Comparison of ENCODE assay signal across 8 cellular contexts in the genomic region with DNA sequence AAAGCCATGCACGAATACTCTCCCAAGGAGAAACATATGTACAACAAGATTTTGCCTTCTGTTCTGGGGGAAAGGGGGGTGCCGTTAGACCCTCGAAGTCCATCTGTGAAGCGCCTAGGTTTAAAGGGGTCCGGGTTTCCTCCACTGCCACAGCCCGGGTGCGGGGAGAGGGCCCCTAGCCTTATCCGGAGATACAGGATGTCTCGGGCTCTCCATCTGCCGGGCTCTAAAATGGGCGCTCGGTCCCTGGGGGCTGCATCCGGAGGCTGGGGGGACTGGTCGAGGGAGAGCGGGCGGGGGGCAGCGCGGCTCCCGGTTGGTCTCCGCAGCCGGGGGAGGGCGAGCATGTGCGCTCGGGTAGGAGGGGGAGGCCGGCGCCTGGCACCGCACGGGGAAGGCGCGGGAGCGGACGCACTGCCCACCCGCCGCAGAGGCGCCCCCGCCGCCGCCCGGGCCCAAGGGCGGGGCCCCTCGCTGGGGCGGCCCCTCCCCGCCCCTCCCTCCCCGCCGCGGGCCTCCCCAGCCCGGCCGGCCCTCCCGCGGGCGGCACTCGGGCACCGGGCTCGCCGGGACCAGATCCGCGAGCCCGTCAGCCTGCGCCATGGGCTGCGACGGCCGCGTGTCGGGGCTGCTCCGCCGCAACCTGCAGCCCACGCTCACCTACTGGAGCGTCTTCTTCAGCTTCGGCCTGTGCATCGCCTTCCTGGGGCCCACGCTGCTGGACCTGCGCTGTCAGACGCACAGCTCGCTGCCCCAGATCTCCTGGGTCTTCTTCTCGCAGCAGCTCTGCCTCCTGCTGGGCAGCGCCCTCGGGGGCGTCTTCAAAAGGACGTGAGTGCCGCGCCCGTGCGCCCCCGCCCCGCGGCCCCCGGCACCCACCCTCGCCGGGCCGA.
DNase-seq lines count a peak whose midpoint lies in the region; ATAC-seq and TF ChIP-seq lines count a peak whose summit lies in the region.

No MANE protein-coding gene starts in this region.

- no peak overlapping the region for H2AK5ac ChIP-seq in H9 (ENCODE audit: insufficient read length, low read length)

- H4K91ac ChIP-seq in H9 (ENCODE audit: insufficient read length, low read depth, low read length): no peak overlapping the region

- TF ChIP-seq CTCF in H9 (conservative IDR thresholded peaks at IDR 0.05): no peak
- peak in 1 of 11 experiments; percentile 20 for TF ChIP-seq CTCF in spleen (IDR thresholded peaks at IDR 0.05 in 8 of 11, conservative IDR thresholded peaks at IDR 0.05 in 3 of 11)

- peaks cover 3% of the 10 kb centered on the region for H3K23me2 ChIP-seq in H9 (ENCODE audit: insufficient read length, low read depth, low read length, poor library complexity, severe bottlenecking)

- H3K4me1 Mint-ChIP-seq in H9: peaks cover 20 to 28% of the 10 kb centered on the region in 2 experiments
- H3K4me1 Mint-ChIP-seq in activated naive CD8-positive, alpha-beta T cell (ENCODE audit: low read depth): peaks cover 12% of the 10 kb centered on the region

- peak overlapping the region; percentile 78; the same call in 1 of the 2 replicates for H3K14ac ChIP-seq in H9 (ENCODE audit: insufficient read depth, low read length)

- no peak overlapping the region for H2BK15ac ChIP-seq in H9 (ENCODE audit: low read depth, low read length)

- H3K27me3 ChIP-seq in H9 (ENCODE audit: insufficient read depth, low read length) (peaks cover 21% of the 10 kb centered on the region; the same call in 1 of the 2 replicates), spleen (replicated peaks in 1 of 7) (peaks cover 0 to 82% (median 32%) of the 10 kb centered on the region in 7 donors)

- no peak overlapping the region for H3K9ac ChIP-seq in H9 (ENCODE audit: extremely low read depth, insufficient read length, low read length)

- no peak overlapping the region for H2BK120ac ChIP-seq in H9 (ENCODE audit: low read depth, low read length, poor library complexity, severe bottlenecking)

- no peak overlapping the region for H2BK5ac ChIP-seq in H9 (ENCODE audit: insufficient read length, low read length)

- intact Hi-C loops in spleen (cut with DNase I; ENCODE audit: low total_unique reads): no loop called here

- H3T11ph ChIP-seq in H9 (ENCODE audit: low read length): no peak overlapping the region

- H3K4me1 ChIP-seq in H9 (ENCODE audit: insufficient read depth, low read length): no peaks in the 10 kb centered on the region
- peaks cover 0 to 16% (median 12%) of the 10 kb centered on the region in 6 donors for H3K4me1 ChIP-seq in spleen

- H3K4me3 ChIP-seq in spleen: peak overlapping the region in 7 of 8 donors; percentile 28 to 66 (median 31)

- no peak overlapping the region for H2BK12ac ChIP-seq in H9 (ENCODE audit: insufficient read length, low read depth, low read length)

- H4K8ac ChIP-seq in H9 (replicated peaks; ENCODE audit: insufficient read length, low read depth, low read length): no peak overlapping the region

- no CpG with 5 or more reads among the region's 90 CpGs for WGBS in H9 (ENCODE audit: extremely low coverage, insufficient read length, low lambda C conversion rate)
- WGBS in spleen, 5 donors: 2 to 5% (median 2%) methylated on average over 14 to 83 of the region's 90 CpGs

- H3K79me1 ChIP-seq in H9 (ENCODE audit: insufficient read depth, low read depth, low read length, poor library complexity, severe bottlenecking): no peaks in the 10 kb centered on the region

- DNase-seq in H9 (no peak), iPS-NIHi11 (ENCODE audit: low spot score) (peak; percentile 62), spleen (no peak), NCI-H2029 treated with DMSO at 0.1 percent for 48 hours (lab: John Stamatoyannopoulos, UW) (no peak), superior temporal gyrus (ENCODE audit: extremely low spot score) (no peak)
- no peak for DNase-seq in stimulated activated CD4-positive, alpha-beta T cell treated with anti-CD3 and anti-CD28 coated beads, Interleukin-1b, Interleukin-23, amount 100 ng/mL, for 48 hours

- H4K20me1 ChIP-seq in H9 (ENCODE audit: control insufficient read depth, insufficient read depth, insufficient read length): no peaks in the 10 kb centered on the region

- no peak overlapping the region for H3K56ac ChIP-seq in H9 (ENCODE audit: insufficient read length, low read depth, low read length)

- H3K27ac Mint-ChIP-seq in H9: no peak overlapping the region
- H3K27ac Mint-ChIP-seq in activated naive CD8-positive, alpha-beta T cell: peak overlapping the region; percentile 3

- no peak overlapping the region for H3K18ac ChIP-seq in H9 (ENCODE audit: insufficient read length, low read depth, low read length)

- no peak for TF ChIP-seq POLR2A in spleen (IDR thresholded peaks at IDR 0.05)

- H3K36me3 ChIP-seq in spleen: no peaks in the 10 kb centered on the region

- no peak overlapping the region for H3K4ac ChIP-seq in H9 (ENCODE audit: low read depth, low read length)

- no peaks in the 10 kb centered on the region; a peak in 1 of 5 replicates for H3K9me3 Mint-ChIP-seq in H9
- no peaks in the 10 kb centered on the region for H3K9me3 Mint-ChIP-seq in activated naive CD8-positive, alpha-beta T cell (ENCODE audit: low read depth)

- H3K4me2 ChIP-seq in H9 (ENCODE audit: insufficient read depth, insufficient read length, low read length): peak overlapping the region; percentile 85

- no peak overlapping the region for H3K27ac ChIP-seq in H9 (ENCODE audit: insufficient read length, low read depth, low read length)
- no peak overlapping the region for H3K27ac ChIP-seq in spleen

- H3K23ac ChIP-seq in H9 (ENCODE audit: insufficient read length, low read depth, low read length): no peak overlapping the region

- H3K4me3 Mint-ChIP-seq in H9: peak overlapping the region; percentile 57 to 81
- peak overlapping the region; percentile 74 for H3K4me3 Mint-ChIP-seq in activated naive CD8-positive, alpha-beta T cell

- no peaks in the 10 kb centered on the region for H3K79me2 ChIP-seq in H9 (ENCODE audit: insufficient read depth, low read length)

- H4K5ac ChIP-seq in H9 (ENCODE audit: insufficient read length, low read depth, low read length): no peak overlapping the region

- H3K9me3 ChIP-seq in H9 (ENCODE audit: control insufficient read depth, low read depth, low read length) (no peaks in the 10 kb centered on the region), spleen (no peaks in the 10 kb centered on the region)

- peaks cover 90% of the 10 kb centered on the region for H3K27me3 Mint-ChIP-seq in H9 (ENCODE audit: low read depth)
- peaks cover 13% of the 10 kb centered on the region for H3K27me3 Mint-ChIP-seq in activated naive CD8-positive, alpha-beta T cell

- H2AFZ ChIP-seq in H9 (ENCODE audit: low read length): no peak overlapping the region

- no peak overlapping the region for H2BK20ac ChIP-seq in H9 (ENCODE audit: low read depth, low read length, poor library complexity, severe bottlenecking)

- ATAC-seq in HG02981 (IDR thresholded peaks at IDR 0.05; ENCODE audit: unreplicated experiment): no peak

- no peaks in the 10 kb centered on the region; a peak in 1 of 7 replicates for H3K36me3 Mint-ChIP-seq in H9 (ENCODE audit: insufficient read depth in 1 of 3, low read depth in 3 of 3)
- H3K36me3 Mint-ChIP-seq in activated naive CD8-positive, alpha-beta T cell: no peaks in the 10 kb centered on the region
